1 cellular context compared by ENCODE assay signal in the genomic region with DNA sequence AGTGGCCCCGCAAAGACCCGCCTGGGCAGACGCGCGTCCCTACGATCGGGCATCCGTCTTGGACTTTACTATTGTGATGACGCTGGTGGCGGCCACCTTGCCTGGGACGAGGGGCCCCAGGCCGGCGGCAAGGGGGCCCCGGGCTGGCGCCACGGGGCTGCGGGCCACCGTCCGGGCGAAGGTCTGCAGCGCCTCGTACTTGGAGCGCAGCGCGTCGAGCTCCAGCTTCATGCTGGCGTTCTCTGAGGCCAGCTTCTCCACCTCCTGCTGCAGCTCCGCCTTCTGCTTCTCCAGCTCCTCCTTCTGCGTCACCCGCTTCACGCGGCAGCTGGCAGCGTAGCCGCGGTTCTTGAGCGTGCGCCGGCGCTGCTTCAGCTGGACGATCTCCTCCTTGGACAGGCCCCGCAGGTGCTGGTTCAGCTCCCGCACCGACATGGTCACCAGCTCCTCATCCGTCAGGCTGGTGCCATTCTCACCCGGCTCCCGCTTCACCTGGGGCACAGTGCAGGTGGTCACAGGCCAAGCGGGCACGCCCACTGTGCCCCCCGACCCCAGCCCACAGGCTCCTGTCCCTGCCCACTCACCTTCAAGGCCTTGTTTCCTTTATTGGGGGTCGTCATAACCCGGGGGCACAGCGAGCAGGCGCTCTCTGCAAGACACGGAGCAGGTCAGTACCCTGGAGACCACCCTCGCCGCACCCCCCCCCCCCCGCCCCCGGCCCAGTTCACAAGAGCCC.
TF ChIP-seq lines count a peak whose summit lies in the region.

No MANE protein-coding gene starts in this region.

TF ChIP-seq in K562, 482 proteins besides CTCF, POLR2A, EP300 and RAD21 (continued from another document and continues in another):
- TF ChIP-seq SIN3A (IDR thresholded peaks at IDR 0.05; ENCODE audit: borderline replicate concordance in 2 of 2, control insufficient read depth in 1 of 2, low read depth in 2 of 2, low read length in 2 of 2), result peak; percentile 61 to 82; a peak in 3 of 4 replicates
- TF ChIP-seq, protein P1, sequence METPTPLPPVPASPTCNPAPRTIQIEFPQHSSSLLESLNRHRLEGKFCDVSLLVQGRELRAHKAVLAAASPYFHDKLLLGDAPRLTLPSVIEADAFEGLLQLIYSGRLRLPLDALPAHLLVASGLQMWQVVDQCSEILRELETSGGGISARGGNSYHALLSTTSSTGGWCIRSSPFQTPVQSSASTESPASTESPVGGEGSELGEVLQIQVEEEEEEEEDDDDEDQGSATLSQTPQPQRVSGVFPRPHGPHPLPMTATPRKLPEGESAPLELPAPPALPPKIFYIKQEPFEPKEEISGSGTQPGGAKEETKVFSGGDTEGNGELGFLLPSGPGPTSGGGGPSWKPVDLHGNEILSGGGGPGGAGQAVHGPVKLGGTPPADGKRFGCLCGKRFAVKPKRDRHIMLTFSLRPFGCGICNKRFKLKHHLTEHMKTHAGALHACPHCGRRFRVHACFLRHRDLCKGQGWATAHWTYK (CRISPR knock-in tag; IDR thresholded peaks at IDR 0.05), result no peak
- peak; percentile 24 for TF ChIP-seq CCNT2 (IDR thresholded peaks at IDR 0.05; ENCODE audit: borderline replicate concordance, extremely low read depth, insufficient read length, low read depth, low read length)
- no peak for TF ChIP-seq ZNF121 (CRISPR knock-in tag; conservative IDR thresholded peaks at IDR 0.05)
- TF ChIP-seq ETV6 (IDR thresholded peaks at IDR 0.05; ENCODE audit: borderline replicate concordance in 1 of 2, low read depth in 2 of 2, low read length in 1 of 2), result no peak
- TF ChIP-seq ETV6 (CRISPR knock-in tag; IDR thresholded peaks at IDR 0.05; ENCODE audit: borderline replicate concordance), result no peak
- TF ChIP-seq TAF1 (IDR thresholded peaks at IDR 0.05; ENCODE audit: control insufficient read depth, extremely low read depth, insufficient read depth, low read length, severe bottlenecking), result peak; percentile 52
- TF ChIP-seq FOSL1 (tag; conservative IDR thresholded peaks at IDR 0.05), result no peak
- peak; percentile 56 for TF ChIP-seq RB1 (IDR thresholded peaks at IDR 0.05; ENCODE audit: low read depth)
- TF ChIP-seq MYNN (IDR thresholded peaks at IDR 0.05), result no peak
- no peak for TF ChIP-seq MYNN (CRISPR knock-in tag; IDR thresholded peaks at IDR 0.05)
- TF ChIP-seq DMBX1 (CRISPR knock-in tag; IDR thresholded peaks at IDR 0.05; ENCODE audit: borderline replicate concordance), result peak; percentile 72; the same call in 1 of the 2 replicates
- TF ChIP-seq THAP12 (CRISPR knock-in tag; IDR thresholded peaks at IDR 0.05), result no peak
- no peak for TF ChIP-seq ZNF324 (CRISPR knock-in tag; IDR thresholded peaks at IDR 0.05)
- no peak for TF ChIP-seq RBM34 (IDR thresholded peaks at IDR 0.05; ENCODE audit: borderline replicate concordance, insufficient read depth, low read length)
- no peak for TF ChIP-seq SNAPC5 (CRISPR knock-in tag; IDR thresholded peaks at IDR 0.05)
- TF ChIP-seq BRD4 (IDR thresholded peaks at IDR 0.05), result no peak
- peak; percentile 52; the same call in 1 of the 2 replicates for TF ChIP-seq MYC (IDR thresholded peaks at IDR 0.05; ENCODE audit: low read depth, low read length)
- TF ChIP-seq MYC (CRISPR knock-in tag; IDR thresholded peaks at IDR 0.05; ENCODE audit: borderline replicate concordance, low read depth), result no peak
- TF ChIP-seq ZNF57 (CRISPR knock-in tag; IDR thresholded peaks at IDR 0.05), result no peak
- TF ChIP-seq CREM (IDR thresholded peaks at IDR 0.05; ENCODE audit: low read depth), result peak; percentile 87
- TF ChIP-seq MCM3 (IDR thresholded peaks at IDR 0.05), result no peak
- peak in 1 of 2 experiments; percentile 55; a peak in 2 of 4 replicates for TF ChIP-seq HDAC1 (IDR thresholded peaks at IDR 0.05)
- peak; percentile 14; the same call in 1 of the 2 replicates for TF ChIP-seq CTBP1 (IDR thresholded peaks at IDR 0.05; ENCODE audit: borderline replicate concordance)
- TF ChIP-seq, protein P2, sequence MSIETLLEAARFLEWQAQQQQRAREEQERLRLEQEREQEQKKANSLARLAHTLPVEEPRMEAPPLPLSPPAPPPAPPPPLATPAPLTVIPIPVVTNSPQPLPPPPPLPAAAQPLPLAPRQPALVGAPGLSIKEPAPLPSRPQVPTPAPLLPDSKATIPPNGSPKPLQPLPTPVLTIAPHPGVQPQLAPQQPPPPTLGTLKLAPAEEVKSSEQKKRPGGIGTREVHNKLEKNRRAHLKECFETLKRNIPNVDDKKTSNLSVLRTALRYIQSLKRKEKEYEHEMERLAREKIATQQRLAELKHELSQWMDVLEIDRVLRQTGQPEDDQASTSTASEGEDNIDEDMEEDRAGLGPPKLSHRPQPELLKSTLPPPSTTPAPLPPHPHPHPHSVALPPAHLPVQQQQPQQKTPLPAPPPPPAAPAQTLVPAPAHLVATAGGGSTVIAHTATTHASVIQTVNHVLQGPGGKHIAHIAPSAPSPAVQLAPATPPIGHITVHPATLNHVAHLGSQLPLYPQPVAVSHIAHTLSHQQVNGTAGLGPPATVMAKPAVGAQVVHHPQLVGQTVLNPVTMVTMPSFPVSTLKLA (conservative IDR thresholded peaks at IDR 0.05), result 0 out of 4 replicates have a peak, but pooled peaks of 1 of the 2 experiments have one; percentile 6
- TF ChIP-seq CBFA2T2 (conservative IDR thresholded peaks at IDR 0.05), result no peak; the same call in 1 of the 2 replicates
- TF ChIP-seq HMGN3 (IDR thresholded peaks at IDR 0.05; ENCODE audit: borderline replicate concordance, extremely low read depth, insufficient read length, low read depth, low read length), result peak; percentile 61
- TF ChIP-seq SAFB (IDR thresholded peaks at IDR 0.05; ENCODE audit: borderline replicate concordance, low read depth, low read length), result no peak
- TF ChIP-seq, protein P3, sequence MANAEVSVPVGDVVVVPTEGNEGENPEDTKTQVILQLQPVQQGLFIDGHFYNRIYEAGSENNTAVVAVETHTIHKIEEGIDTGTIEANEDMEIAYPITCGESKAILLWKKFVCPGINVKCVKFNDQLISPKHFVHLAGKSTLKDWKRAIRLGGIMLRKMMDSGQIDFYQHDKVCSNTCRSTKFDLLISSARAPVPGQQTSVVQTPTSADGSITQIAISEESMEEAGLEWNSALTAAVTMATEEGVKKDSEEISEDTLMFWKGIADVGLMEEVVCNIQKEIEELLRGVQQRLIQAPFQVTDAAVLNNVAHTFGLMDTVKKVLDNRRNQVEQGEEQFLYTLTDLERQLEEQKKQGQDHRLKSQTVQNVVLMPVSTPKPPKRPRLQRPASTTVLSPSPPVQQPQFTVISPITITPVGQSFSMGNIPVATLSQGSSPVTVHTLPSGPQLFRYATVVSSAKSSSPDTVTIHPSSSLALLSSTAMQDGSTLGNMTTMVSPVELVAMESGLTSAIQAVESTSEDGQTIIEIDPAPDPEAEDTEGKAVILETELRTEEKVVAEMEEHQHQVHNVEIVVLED (CRISPR knock-in tag; IDR thresholded peaks at IDR 0.05), result peak; percentile 83
- no peak for TF ChIP-seq TCF7 (IDR thresholded peaks at IDR 0.05; ENCODE audit: borderline replicate concordance)
- TF ChIP-seq KLF6 (CRISPR knock-in tag; IDR thresholded peaks at IDR 0.05; ENCODE audit: borderline replicate concordance), result no peak
- TF ChIP-seq MECOM (CRISPR knock-in tag; IDR thresholded peaks at IDR 0.05), result no peak
- TF ChIP-seq, protein P4, sequence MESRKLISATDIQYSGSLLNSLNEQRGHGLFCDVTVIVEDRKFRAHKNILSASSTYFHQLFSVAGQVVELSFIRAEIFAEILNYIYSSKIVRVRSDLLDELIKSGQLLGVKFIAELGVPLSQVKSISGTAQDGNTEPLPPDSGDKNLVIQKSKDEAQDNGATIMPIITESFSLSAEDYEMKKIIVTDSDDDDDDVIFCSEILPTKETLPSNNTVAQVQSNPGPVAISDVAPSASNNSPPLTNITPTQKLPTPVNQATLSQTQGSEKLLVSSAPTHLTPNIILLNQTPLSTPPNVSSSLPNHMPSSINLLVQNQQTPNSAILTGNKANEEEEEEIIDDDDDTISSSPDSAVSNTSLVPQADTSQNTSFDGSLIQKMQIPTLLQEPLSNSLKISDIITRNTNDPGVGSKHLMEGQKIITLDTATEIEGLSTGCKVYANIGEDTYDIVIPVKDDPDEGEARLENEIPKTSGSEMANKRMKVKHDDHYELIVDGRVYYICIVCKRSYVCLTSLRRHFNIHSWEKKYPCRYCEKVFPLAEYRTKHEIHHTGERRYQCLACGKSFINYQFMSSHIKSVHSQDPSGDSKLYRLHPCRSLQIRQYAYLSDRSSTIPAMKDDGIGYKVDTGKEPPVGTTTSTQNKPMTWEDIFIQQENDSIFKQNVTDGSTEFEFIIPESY (CRISPR knock-in tag; IDR thresholded peaks at IDR 0.05), result peak; percentile 81
- TF ChIP-seq HES1 (IDR thresholded peaks at IDR 0.05; ENCODE audit: low read depth), result no peak
- TF ChIP-seq RBM22 (IDR thresholded peaks at IDR 0.05; ENCODE audit: low read depth, low read length, poor library complexity, severe bottlenecking), result no peak
- peak; percentile 35; the same call in 1 of the 2 replicates for TF ChIP-seq JUND (IDR thresholded peaks at IDR 0.05; ENCODE audit: borderline replicate concordance, low read depth, low read length)
- peak; percentile 31; the same call in 1 of the 3 replicates for TF ChIP-seq JUND (tag; IDR thresholded peaks at IDR 0.05; ENCODE audit: borderline replicate concordance, low read depth, low read length)
- TF ChIP-seq, protein P5, sequence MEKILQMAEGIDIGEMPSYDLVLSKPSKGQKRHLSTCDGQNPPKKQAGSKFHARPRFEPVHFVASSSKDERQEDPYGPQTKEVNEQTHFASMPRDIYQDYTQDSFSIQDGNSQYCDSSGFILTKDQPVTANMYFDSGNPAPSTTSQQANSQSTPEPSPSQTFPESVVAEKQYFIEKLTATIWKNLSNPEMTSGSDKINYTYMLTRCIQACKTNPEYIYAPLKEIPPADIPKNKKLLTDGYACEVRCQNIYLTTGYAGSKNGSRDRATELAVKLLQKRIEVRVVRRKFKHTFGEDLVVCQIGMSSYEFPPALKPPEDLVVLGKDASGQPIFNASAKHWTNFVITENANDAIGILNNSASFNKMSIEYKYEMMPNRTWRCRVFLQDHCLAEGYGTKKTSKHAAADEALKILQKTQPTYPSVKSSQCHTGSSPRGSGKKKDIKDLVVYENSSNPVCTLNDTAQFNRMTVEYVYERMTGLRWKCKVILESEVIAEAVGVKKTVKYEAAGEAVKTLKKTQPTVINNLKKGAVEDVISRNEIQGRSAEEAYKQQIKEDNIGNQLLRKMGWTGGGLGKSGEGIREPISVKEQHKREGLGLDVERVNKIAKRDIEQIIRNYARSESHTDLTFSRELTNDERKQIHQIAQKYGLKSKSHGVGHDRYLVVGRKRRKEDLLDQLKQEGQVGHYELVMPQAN (IDR thresholded peaks at IDR 0.05; ENCODE audit: borderline replicate concordance), result no peak
- peak; percentile 69 for TF ChIP-seq BHLHE40 (IDR thresholded peaks at IDR 0.05; ENCODE audit: low read length)
- TF ChIP-seq SRF (CRISPR knock-in tag; IDR thresholded peaks at IDR 0.05), result no peak
- no peak for TF ChIP-seq SUPT5H (IDR thresholded peaks at IDR 0.05)
- no peak for TF ChIP-seq NCOA2 (IDR thresholded peaks at IDR 0.05; ENCODE audit: partially characterized antibody in 2 of 2)
- no peak for TF ChIP-seq SMARCA5 (IDR thresholded peaks at IDR 0.05)
- no peak for TF ChIP-seq MEF2D (tag; conservative IDR thresholded peaks at IDR 0.05; ENCODE audit: low read depth)
- TF ChIP-seq SP2 (IDR thresholded peaks at IDR 0.05; ENCODE audit: extremely low read depth, low read depth, low read length, poor library complexity, severe bottlenecking), result no peak
- TF ChIP-seq TCF7L2 (IDR thresholded peaks at IDR 0.05; ENCODE audit: low read depth, low read length), result no peak
- TF ChIP-seq RBBP5 (IDR thresholded peaks at IDR 0.05; ENCODE audit: borderline replicate concordance, insufficient read depth, low read length, poor library complexity, severe bottlenecking), result peak; percentile 44
- TF ChIP-seq ZBED1 (IDR thresholded peaks at IDR 0.05), result peak; percentile 38; the same call in 1 of the 2 replicates
- no peak for TF ChIP-seq HDAC6 (IDR thresholded peaks at IDR 0.05; ENCODE audit: low read depth, low read length)
- TF ChIP-seq TCF3 (CRISPR knock-in tag; IDR thresholded peaks at IDR 0.05), result no peak
- TF ChIP-seq POLR2AphosphoS5 (IDR thresholded peaks at IDR 0.05; ENCODE audit: control insufficient read depth, insufficient read depth, low read depth, low read length), result no peak
- TF ChIP-seq FOXK1 (CRISPR knock-in tag; IDR thresholded peaks at IDR 0.05; ENCODE audit: borderline replicate concordance), result no peak
